ENCODE assay signal across 29 cellular contexts in the genomic region with DNA sequence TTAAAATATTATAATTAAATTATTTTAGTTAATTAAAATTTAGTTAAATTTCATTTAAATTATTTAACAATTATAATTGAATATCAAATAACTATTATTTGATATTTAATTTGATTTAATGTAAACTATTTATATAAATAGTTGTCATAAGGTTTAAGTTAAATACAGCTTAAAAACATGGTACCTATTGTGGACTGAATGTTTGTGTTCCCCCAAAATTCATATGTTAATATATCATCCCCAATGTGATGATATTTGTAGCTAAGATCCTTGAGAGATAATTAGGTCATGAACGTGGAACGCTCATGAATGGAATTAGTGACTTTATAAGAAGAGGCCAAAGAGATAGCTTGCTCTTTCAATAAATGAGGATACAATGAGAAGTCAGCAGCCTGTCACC.
"Had no signal": no experiment of that assay in that cellular context is flagged by ENCODE, and none has a peak within 500 bp of the region (broad histone marks: within the 10 kb centered on the region; RNA-seq: fewer than 3 reads in every experiment).

No MANE protein-coding gene starts in this region.

- H3K4me1 ChIP-seq: gastroesophageal sphincter, heart left ventricle, left lung, neural progenitor cell, parathyroid adenoma, right lobe of liver, testis, tibial artery had no signal

- H3K27ac ChIP-seq: dorsolateral prefrontal cortex, epithelial cell of prostate, gastroesophageal sphincter, heart left ventricle, hepatocyte, left lung, neural progenitor cell, parathyroid adenoma, right lobe of liver, stomach, testis, tibial artery had no signal

- H3K27me3 Mint-ChIP-seq: naive B cell, type B pancreatic cell had no signal

- H3K9me3 Mint-ChIP-seq: nephron, neural progenitor cell, type B pancreatic cell had no signal

- H3K4me3 Mint-ChIP-seq: mesothelial cell of epicardium; naive B cell; nephron; neural progenitor cell; stimulated activated effector memory CD8-positive, alpha-beta T cell treated with anti-CD3 and anti-CD28 coated beads, Interleukin-12 subunit alpha, Interleukin-12 subunit beta, amount 100 ng/mL, for 72 hours; type B pancreatic cell had no signal

- H3K36me3 Mint-ChIP-seq: mesothelial cell of epicardium; naive B cell; neural progenitor cell; stimulated activated effector memory CD8-positive, alpha-beta T cell treated with anti-CD3 and anti-CD28 coated beads, Interleukin-12 subunit alpha, Interleukin-12 subunit beta, amount 100 ng/mL, for 72 hours; type B pancreatic cell had no signal

- H3K4me1 Mint-ChIP-seq: mesothelial cell of epicardium; naive B cell; nephron; neural progenitor cell; stimulated activated effector memory CD8-positive, alpha-beta T cell treated with anti-CD3 and anti-CD28 coated beads, Interleukin-12 subunit alpha, Interleukin-12 subunit beta, amount 100 ng/mL, for 72 hours had no signal

- H3K9ac ChIP-seq: neural progenitor cell, parathyroid adenoma had no signal

- H3K36me3 ChIP-seq: gastroesophageal sphincter, heart left ventricle, left lung, neural progenitor cell, right lobe of liver, stomach, tibial artery had no signal

- ATAC-seq: esophagus mucosa; gastroesophageal sphincter; heart left ventricle; left cardiac atrium; left lung; mucosa of descending colon; right lobe of liver; stimulated activated effector memory CD8-positive, alpha-beta T cell treated with anti-CD3 and anti-CD28 coated beads, Interleukin-12 subunit alpha, Interleukin-12 subunit beta, amount 100 ng/mL, for 72 hours had no signal

- H3K4me3 ChIP-seq: dorsolateral prefrontal cortex, gastroesophageal sphincter, heart left ventricle, hepatocyte, left lung, mucosa of descending colon, neural progenitor cell, right lobe of liver, smooth muscle cell, stomach, testis, tibial artery had no signal

- DNase-seq: dorsolateral prefrontal cortex; effector CD4-positive, alpha-beta T cell; foreskin fibroblast; heart left ventricle; left cardiac atrium; left lung; mesenchymal stem cell; mucosa of descending colon; naive B cell; right lobe of liver; stimulated activated CD4-positive, alpha-beta T cell treated with anti-CD3 and anti-CD28 coated beads, Interleukin-12 subunit alpha, Interleukin-12 subunit beta, amount 100 ng/mL, for 4 hours; stimulated activated CD4-positive, alpha-beta T cell treated with anti-CD3 and anti-CD28 coated beads, Interleukin-1b, Interleukin-23, amount 100 ng/mL, for 48 hours; stimulated activated CD4-positive, alpha-beta T cell treated with anti-CD3 and anti-CD28 coated beads, Interleukin-4, amount 100 ng/mL, for 24 hours; stimulated activated naive CD4-positive, alpha-beta T cell treated with Interleukin-2 at 50 U/mL for 16 hours; stomach; testis; tibial artery had no signal

- H3K27ac Mint-ChIP-seq: mesothelial cell of epicardium; naive B cell; nephron; neural progenitor cell; progenitor cell of endocrine pancreas; stimulated activated effector memory CD8-positive, alpha-beta T cell treated with anti-CD3 and anti-CD28 coated beads, Interleukin-12 subunit alpha, Interleukin-12 subunit beta, amount 100 ng/mL, for 72 hours; type B pancreatic cell had no signal

- H3K9me3 ChIP-seq: gastroesophageal sphincter, heart left ventricle, left lung, mucosa of descending colon, right lobe of liver, testis, tibial artery had no signal
